Comparison of ENCODE assay signal across 8 cellular contexts in genomic region chr2:26846334-26846863, GRCh38. TPM values are rescaled to one million over a fixed set of nuclear protein-coding genes. Genes with fewer than 3 reads are reported as not detected.
DNase-seq lines count a peak whose midpoint lies in the region; ATAC-seq and TF ChIP-seq lines count a peak whose summit lies in the region.

No MANE protein-coding gene starts in this region.

- DNase-seq in HL-60 (ENCODE audit: low read depth in 1 of 2, low spot score in 1 of 2) = peak in 1 of 2 experiments; percentile 64
- peak; percentile 90 for DNase-seq in NCI-H69 (lab: John Stamatoyannopoulos, UW)
- DNase-seq in activated CD4-positive, alpha-beta T cell treated with anti-CD3 and anti-CD28 coated beads, Interleukin-2, amount 50 U/mL, for 1 hour = peak; percentile 54
- DNase-seq in dermis microvascular lymphatic vessel endothelial cell (ENCODE audit: low read depth in 2 of 2) = peak; percentile 41 to 71
- DNase-seq in lower leg skin (ENCODE audit: low spot score in 2 of 2) = peak; percentile 24 to 88
- peak in 2 of 3 experiments; percentile 31 to 39 for DNase-seq in stimulated activated CD4-positive, alpha-beta T cell treated with anti-CD3 and anti-CD28 coated beads, TNF-alpha, amount 100 ng/mL, for 4 hours (ENCODE audit: low read depth in 3 of 3)

- peak; percentile 88 for TF ChIP-seq CTCF in C4-2B (conservative IDR thresholded peaks at IDR 0.05)
- peak; percentile 65 for TF ChIP-seq CTCF in HL-60 (IDR thresholded peaks at IDR 0.05; ENCODE audit: insufficient read depth, low read length)
- TF ChIP-seq CTCF in lower leg skin (IDR thresholded peaks at IDR 0.05) = peak in 1 of 3 donors; percentile 27

- intact Hi-C loops in lower leg skin (cut with DNase I; ENCODE audit: low total_unique reads) = no loop called here

- TF ChIP-seq POLR2A in lower leg skin (IDR thresholded peaks at IDR 0.05) = no peak

- peaks cover 55% of the 10 kb centered on the region for H3K27me3 ChIP-seq in HL-60 (ENCODE audit: insufficient read depth, poor library complexity, severe bottlenecking)

- no peak overlapping the region for H3K27ac ChIP-seq in C4-2B
- H3K27ac ChIP-seq in HL-60 (replicated peaks) = no peak overlapping the region

- H3K4me3 ChIP-seq in HL-60 (replicated peaks; ENCODE audit: insufficient read depth, low read length) (no peak overlapping the region), lower leg skin (ENCODE audit: low read depth, poor library complexity, severe bottlenecking) (no peak overlapping the region)

- no peak for ATAC-seq in GM18511 (IDR thresholded peaks at IDR 0.05; ENCODE audit: unreplicated experiment)

- WGBS in lower leg skin, 2 donors = 3 to 4% methylated on average over 21 of the region's 21 CpGs

RNA-seq across cellular contexts. Expression of gene DPYSL5, which starts 1.5 kb away (rescaled TPM):
- total RNA-seq in dermis microvascular lymphatic vessel endothelial cell = under 0.01 TPM in 1 of 2 replicates, not detected in the other
- not detected for total RNA-seq in lower leg skin
